Comparison of ENCODE assay signal across 8 cellular contexts in the genomic region with DNA sequence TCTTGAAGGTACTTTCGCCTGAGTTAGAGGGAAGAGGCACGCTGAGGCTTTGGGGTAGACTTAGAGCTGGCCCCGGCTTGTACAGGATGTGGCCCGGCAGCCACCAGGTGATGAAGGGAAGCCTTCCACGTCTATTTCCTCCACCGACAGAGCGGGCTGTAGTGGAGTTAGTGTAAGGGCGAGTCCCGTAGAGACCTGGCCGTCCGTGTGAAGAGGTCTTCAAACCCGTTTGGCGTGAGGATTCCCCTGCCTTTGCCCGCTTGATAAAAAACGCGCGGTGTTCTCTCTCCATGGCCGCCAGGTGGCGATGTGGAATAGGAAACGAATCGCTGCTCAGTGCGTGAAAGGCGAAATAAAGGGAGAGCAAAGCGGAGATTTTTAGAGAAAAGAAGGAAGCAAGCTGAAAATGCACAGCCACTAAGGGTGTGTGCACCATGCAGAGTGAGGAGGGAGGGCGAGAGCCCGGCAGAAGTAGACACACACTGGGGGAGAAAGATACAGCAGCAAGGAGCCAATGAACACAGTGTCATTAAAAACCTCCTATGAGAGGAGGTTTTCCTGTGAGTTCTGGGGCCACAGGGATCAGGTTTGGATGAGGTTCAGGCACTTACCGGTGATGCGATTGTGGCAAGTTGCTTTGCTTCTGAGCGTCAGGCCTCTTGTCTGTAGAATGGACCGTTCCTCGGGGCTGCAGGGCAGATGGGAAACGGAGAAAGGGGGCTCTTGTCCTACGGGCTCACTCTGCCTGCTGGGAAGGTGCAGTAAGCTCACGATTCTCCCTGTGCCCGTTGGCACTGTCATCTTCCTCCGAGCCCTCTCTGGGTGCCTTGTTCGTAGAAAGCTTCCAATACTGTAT. TPM values are rescaled to one million over a fixed set of nuclear protein-coding genes. Genes with fewer than 3 reads are reported as not detected.
DNase-seq lines count a peak whose midpoint lies in the region; ATAC-seq lines count a peak whose summit lies in the region.

No MANE protein-coding gene starts in this region.

- DNase-seq in COLO668 (lab: John Stamatoyannopoulos, UW; ENCODE audit: unreplicated experiment) (peak; percentile 69), KBM-7 (peak; percentile 87), RKO (ENCODE audit: low spot score) (peak; percentile 66), fibroblast of the conjunctiva (ENCODE audit: low read depth) (peak; percentile 66), nucleus accumbens (lab: John Stamatoyannopoulos, UW) (peak in 50 of 56 donors; percentile 10 to 87 (median 58)), substantia nigra (lab: John Stamatoyannopoulos, UW) (peak in 44 of 49 donors; percentile 17 to 82 (median 58))
- peak; percentile 64 for DNase-seq in activated T-helper 1 cell treated with anti-CD3 and anti-CD28 coated beads, Interleukin-12 subunit alpha, Interleukin-12 subunit beta, Interleukin-2, Interleukin-4 antibody, amounts not matched to agents 30 ng/mL and 10 ng/mL and 1 ng/mL, durations not matched to agents 14 hours and 24 hours and 36 hours (ENCODE audit: low spot score)

- peak; percentile 65 for ATAC-seq in GM21423 (IDR thresholded peaks at IDR 0.05; ENCODE audit: unreplicated experiment)

- no peak overlapping the region for H3K27ac ChIP-seq in substantia nigra (ENCODE audit: low read depth, low read length, poor library complexity, severe bottlenecking)

- intact Hi-C loops in activated T-helper 1 cell treated with anti-CD3 and anti-CD28 coated beads, Interleukin-12 subunit alpha, Interleukin-12 subunit beta, Interleukin-2, Interleukin-4 antibody, amounts not matched to agents 30 ng/mL and 10 ng/mL and 1 ng/mL, durations not matched to agents 14 hours and 24 hours and 36 hours (cut with micrococcal nuclease) = loop anchor here (1.0 kb wide), 3 partner anchors 38 to 679 kb away; no protein-coding TSS in a partner anchor

- no peak overlapping the region for H3K27ac Mint-ChIP-seq in activated T-helper 1 cell treated with anti-CD3 and anti-CD28 coated beads, Interleukin-12 subunit alpha, Interleukin-12 subunit beta, Interleukin-2, Interleukin-4 antibody, amounts not matched to agents 30 ng/mL and 10 ng/mL and 1 ng/mL, durations not matched to agents 14 hours and 24 hours and 36 hours

- peaks cover 34% of the 10 kb centered on the region for H3K27me3 Mint-ChIP-seq in activated T-helper 1 cell treated with anti-CD3 and anti-CD28 coated beads, Interleukin-12 subunit alpha, Interleukin-12 subunit beta, Interleukin-2, Interleukin-4 antibody, amounts not matched to agents 30 ng/mL and 10 ng/mL and 1 ng/mL, durations not matched to agents 14 hours and 24 hours and 36 hours (ENCODE audit: insufficient read depth)

- H3K4me3 Mint-ChIP-seq in activated T-helper 1 cell treated with anti-CD3 and anti-CD28 coated beads, Interleukin-12 subunit alpha, Interleukin-12 subunit beta, Interleukin-2, Interleukin-4 antibody, amounts not matched to agents 30 ng/mL and 10 ng/mL and 1 ng/mL, durations not matched to agents 14 hours and 24 hours and 36 hours = peak overlapping the region; percentile 46

- in situ Hi-C loops in KBM-7 (cut with MboI; ENCODE audit: low pct_unique_long_range_greater_than_20kb, low sequenced_read_pairs) = loop anchor here (25.0 kb wide), 1 partner anchor 582 kb away; no protein-coding TSS in a partner anchor

- H3K9me3 Mint-ChIP-seq in activated T-helper 1 cell treated with anti-CD3 and anti-CD28 coated beads, Interleukin-12 subunit alpha, Interleukin-12 subunit beta, Interleukin-2, Interleukin-4 antibody, amounts not matched to agents 30 ng/mL and 10 ng/mL and 1 ng/mL, durations not matched to agents 14 hours and 24 hours and 36 hours = no peaks in the 10 kb centered on the region

- H3K4me1 Mint-ChIP-seq in activated T-helper 1 cell treated with anti-CD3 and anti-CD28 coated beads, Interleukin-12 subunit alpha, Interleukin-12 subunit beta, Interleukin-2, Interleukin-4 antibody, amounts not matched to agents 30 ng/mL and 10 ng/mL and 1 ng/mL, durations not matched to agents 14 hours and 24 hours and 36 hours (ENCODE audit: low read depth) = peaks cover 15% of the 10 kb centered on the region

- H3K36me3 Mint-ChIP-seq in activated T-helper 1 cell treated with anti-CD3 and anti-CD28 coated beads, Interleukin-12 subunit alpha, Interleukin-12 subunit beta, Interleukin-2, Interleukin-4 antibody, amounts not matched to agents 30 ng/mL and 10 ng/mL and 1 ng/mL, durations not matched to agents 14 hours and 24 hours and 36 hours (ENCODE audit: low read depth) = peaks cover 1% of the 10 kb centered on the region

RNA-seq across cellular contexts. Expression of a gene that starts 34.2 kb away (rescaled TPM):
- 25.4 and 27.7 TPM in 2 replicates for total RNA-seq in activated T-helper 1 cell treated with anti-CD3 and anti-CD28 coated beads, Interleukin-12 subunit alpha, Interleukin-12 subunit beta, Interleukin-2, Interleukin-4 antibody, amounts not matched to agents 30 ng/mL and 10 ng/mL and 1 ng/mL, durations not matched to agents 14 hours and 24 hours and 36 hours

RNA-seq across cellular contexts. Expression of a gene that starts 59.0 kb away (rescaled TPM):
- total RNA-seq in activated T-helper 1 cell treated with anti-CD3 and anti-CD28 coated beads, Interleukin-12 subunit alpha, Interleukin-12 subunit beta, Interleukin-2, Interleukin-4 antibody, amounts not matched to agents 30 ng/mL and 10 ng/mL and 1 ng/mL, durations not matched to agents 14 hours and 24 hours and 36 hours = not detected in 2 replicates
